In the genomic region with DNA sequence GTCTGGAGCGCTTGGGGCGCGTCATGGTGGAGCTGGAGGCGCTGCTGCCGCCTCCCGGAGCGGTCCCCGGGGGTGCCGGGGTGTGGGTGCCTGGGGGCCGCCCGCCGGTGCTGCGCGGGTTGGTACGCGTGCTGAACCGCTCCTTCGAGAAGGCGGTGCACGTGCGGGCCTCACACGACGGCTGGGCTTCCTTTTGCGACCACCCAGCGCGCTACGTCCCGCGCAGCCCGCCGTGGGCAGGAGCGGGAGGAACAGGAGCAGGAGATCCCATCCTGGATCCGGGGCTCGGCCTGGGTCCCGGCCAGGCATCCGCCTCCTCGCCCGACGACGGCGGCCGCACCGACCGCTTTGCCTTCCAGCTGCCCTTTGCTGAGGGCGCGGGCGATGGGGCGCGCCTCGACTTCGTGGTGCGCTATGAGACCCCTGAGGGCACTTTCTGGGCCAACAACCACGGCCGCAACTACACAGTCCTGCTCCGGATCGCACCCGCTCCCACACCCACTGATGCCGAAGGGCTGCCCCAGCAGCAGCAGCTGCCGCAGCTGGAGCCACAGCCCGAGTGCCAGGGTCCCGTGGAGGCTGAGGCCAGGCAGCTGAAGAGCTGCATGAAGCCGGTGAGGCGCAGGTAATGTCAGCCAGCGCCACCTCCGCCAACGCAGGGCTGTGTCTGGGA, we compare ENCODE assay signal across 8 cellular contexts. TPM values are rescaled to one million over a fixed set of nuclear protein-coding genes. Genes with fewer than 3 reads are reported as not detected.
DNase-seq lines count a peak whose midpoint lies in the region; ATAC-seq, FAIRE-seq and TF ChIP-seq lines count a peak whose summit lies in the region.

No MANE protein-coding gene starts in this region.

- WGBS in GM12878 (ENCODE audit: insufficient coverage, insufficient replicate concordance, low lambda C conversion rate, missing lambda C conversion rate) = 87% methylated on average over 22 of the region's 66 CpGs
- WGBS in tibial nerve, 2 donors = 59% methylated on average over 53 of the region's 66 CpGs; no CpG with 5 or more reads in 1 of the 2 donors

- H3K9ac ChIP-seq in GM12878 (ENCODE audit: control insufficient read depth, insufficient read depth, low read length) = peak overlapping the region; percentile 75

- TF ChIP-seq POLR2A in GM12878 (IDR thresholded peaks at IDR 0.05; ENCODE audit: low read depth, low read length) (no peak), tibial nerve (IDR thresholded peaks at IDR 0.05) (no peak)

- H3K4me2 ChIP-seq in GM12878 (ENCODE audit: control insufficient read depth, insufficient read depth) = peak overlapping the region; percentile 96

- no peak for TF ChIP-seq RAD21 in GM12878 (IDR thresholded peaks at IDR 0.05; ENCODE audit: insufficient read depth, low read depth, low read length)

- peaks cover 15% of the 10 kb centered on the region for H3K79me2 ChIP-seq in GM12878 (ENCODE audit: control insufficient read depth, insufficient read depth, low read length)

- TF ChIP-seq EP300 in GM12878 (IDR thresholded peaks at IDR 0.05; ENCODE audit: borderline replicate concordance in 1 of 2, control insufficient read depth in 1 of 2, low read depth in 2 of 2, low read length in 2 of 2) (no peak), tibial nerve (IDR thresholded peaks at IDR 0.05) (no peak)

- H2AFZ ChIP-seq in GM12878 (ENCODE audit: control insufficient read depth, low read depth, low read length) = no peak overlapping the region

- CTCF ChIA-PET in activated CD8-positive, alpha-beta memory T cell treated with anti-CD3 and anti-CD28 coated beads, Interleukin-2, amount 10 ng/mL, durations not matched to agents 7 days and 5 days (lab: Charles Lee) = interaction anchor here (2.6 kb wide), 1 partner anchor 11 kb away, joined by 5 read pairs; no protein-coding TSS in a partner anchor
- CTCF ChIA-PET in GM12878 (lab: Yijun Ruan, JAX) = no interaction called here

- no peaks in the 10 kb centered on the region for H4K20me1 ChIP-seq in GM12878 (ENCODE audit: control insufficient read depth, insufficient read depth)

- no peak for DNase-seq in activated CD8-positive, alpha-beta memory T cell treated with anti-CD3 and anti-CD28 coated beads, Interleukin-2, amount 10 ng/mL, durations not matched to agents 7 days and 5 days
- no peak for DNase-seq in activated CD8-positive, alpha-beta memory T cell treated with anti-CD3 and anti-CD28 coated beads, Interleukin-2, amount 50 U/mL, for 4 hours
- DNase-seq in GM12878 (ENCODE audit: low read depth, low spot score) (no peak), lower lobe of right lung (no peak), tibial nerve (ENCODE audit: low spot score in 2 of 2) (no peak), NCI-H2196 treated with DMSO at 0.1 percent for 48 hours (lab: John Stamatoyannopoulos, UW; ENCODE audit: unreplicated experiment) (no peak), HuH-7 (ENCODE audit: low spot score) (no peak), Ammon's horn (ENCODE audit: low spot score) (no peak)

- peak overlapping the region; percentile 80 for H3K4me3 Mint-ChIP-seq in activated CD8-positive, alpha-beta memory T cell treated with anti-CD3 and anti-CD28 coated beads, Interleukin-2, amount 10 ng/mL, durations not matched to agents 7 days and 5 days

- POLR2A ChIA-PET in GM12878 (lab: Charles Lee) = interaction anchor here (1.4 kb wide), 1 partner anchor 191 kb away, joined by 5 read pairs; a partner anchor contains a TSS

- peaks cover 29% of the 10 kb centered on the region for H3K36me3 Mint-ChIP-seq in activated CD8-positive, alpha-beta memory T cell treated with anti-CD3 and anti-CD28 coated beads, Interleukin-2, amount 10 ng/mL, durations not matched to agents 7 days and 5 days

- no peaks in the 10 kb centered on the region for H3K36me3 ChIP-seq in GM12878 (ENCODE audit: control insufficient read depth in 2 of 2, insufficient read depth in 2 of 2, low read length in 1 of 2)
- no peaks in the 10 kb centered on the region for H3K36me3 ChIP-seq in lower lobe of right lung
- no peaks in the 10 kb centered on the region for H3K36me3 ChIP-seq in tibial nerve

- RAD21 ChIA-PET in GM12878 (lab: Charles Lee; ENCODE audit: unreplicated experiment) = no interaction called here

- no peaks in the 10 kb centered on the region for H3K9me3 Mint-ChIP-seq in activated CD8-positive, alpha-beta memory T cell treated with anti-CD3 and anti-CD28 coated beads, Interleukin-2, amount 10 ng/mL, durations not matched to agents 7 days and 5 days (ENCODE audit: low read depth)

- peak overlapping the region; percentile 91 for H3K27ac ChIP-seq in GM12878 (ENCODE audit: control insufficient read depth, insufficient read depth)
- H3K27ac ChIP-seq in lower lobe of right lung = peak overlapping the region; percentile 93
- H3K27ac ChIP-seq in tibial nerve = peak overlapping the region; percentile 89 to 98 (median 96)

- peaks cover 64% of the 10 kb centered on the region for H3K4me1 Mint-ChIP-seq in activated CD8-positive, alpha-beta memory T cell treated with anti-CD3 and anti-CD28 coated beads, Interleukin-2, amount 10 ng/mL, durations not matched to agents 7 days and 5 days

- H3K27me3 Mint-ChIP-seq in activated CD8-positive, alpha-beta memory T cell treated with anti-CD3 and anti-CD28 coated beads, Interleukin-2, amount 10 ng/mL, durations not matched to agents 7 days and 5 days = no peaks in the 10 kb centered on the region

- no peaks in the 10 kb centered on the region; the same call in 2 of the 3 replicates for H3K9me3 ChIP-seq in GM12878 (replicated peaks; ENCODE audit: control insufficient read depth, insufficient read depth, low read length)
- no peaks in the 10 kb centered on the region for H3K9me3 ChIP-seq in lower lobe of right lung
- H3K9me3 ChIP-seq in tibial nerve = no peaks in the 10 kb centered on the region

- FAIRE-seq in GM12878 (lab: Jason Lieb, UNC) = no peak

- SMC1A ChIA-PET in GM12878 (lab: Charles Lee; ENCODE audit: uncharacterized antibody, unreplicated experiment) = interaction anchor here (2.8 kb wide), 1 partner anchor 80 kb away, joined by 14 read pairs; no protein-coding TSS in a partner anchor

- H3K27ac Mint-ChIP-seq in activated CD8-positive, alpha-beta memory T cell treated with anti-CD3 and anti-CD28 coated beads, Interleukin-2, amount 10 ng/mL, durations not matched to agents 7 days and 5 days = peak overlapping the region; percentile 95

- peaks cover 4% of the 10 kb centered on the region; the same call in 1 of the 2 replicates for H3K4me1 ChIP-seq in GM12878 (ENCODE audit: control insufficient read depth, insufficient read depth, low read length)
- peaks cover 29% of the 10 kb centered on the region for H3K4me1 ChIP-seq in lower lobe of right lung
- peaks cover 0 to 45% (median 18%) of the 10 kb centered on the region in 4 donors for H3K4me1 ChIP-seq in tibial nerve

- H3K4me3 ChIP-seq in GM12878 (peak overlapping the region; percentile 55), lower lobe of right lung (peak overlapping the region; percentile 68), tibial nerve (peak overlapping the region; percentile 59 to 87 (median 72))

- in situ Hi-C loops in GM12878 (cut with MboI) = no loop called here

- BruUV-seq in GM12878 (replicated peaks; lab: Mats Ljungman, UMichigan) = no TSS peak

- TF ChIP-seq CTCF in GM12878 (IDR thresholded peaks at IDR 0.05 in 2 of 3, conservative IDR thresholded peaks at IDR 0.05 in 1 of 3; ENCODE audit: control insufficient read depth in 2 of 3, extremely low read depth in 1 of 3, insufficient read depth in 1 of 3, low read depth in 3 of 3, low read length in 3 of 3) = no peak
- TF ChIP-seq CTCF in lower lobe of right lung (IDR thresholded peaks at IDR 0.05) = no peak
- TF ChIP-seq CTCF in tibial nerve (IDR thresholded peaks at IDR 0.05) = no peak

- ATAC-seq in activated CD8-positive, alpha-beta memory T cell treated with anti-CD3 and anti-CD28 coated beads, Interleukin-2, amount 10 ng/mL, durations not matched to agents 7 days and 5 days = no peak
- no peak for ATAC-seq in GM12878
- ATAC-seq in lower lobe of right lung = no peak

- H3K27me3 ChIP-seq in GM12878 (replicated peaks in 1 of 2; ENCODE audit: control insufficient read depth in 2 of 2, insufficient read depth in 2 of 2, low read length in 1 of 2) = no peaks in the 10 kb centered on the region
- H3K27me3 ChIP-seq in lower lobe of right lung (ENCODE audit: low read depth) = no peaks in the 10 kb centered on the region
- H3K27me3 ChIP-seq in tibial nerve = no peaks in the 10 kb centered on the region

- intact Hi-C loops in GM12878 (cut with micrococcal nuclease; ENCODE audit: unreplicated experiment) (no loop called here), lower lobe of right lung (cut with DNase I) (no loop called here)

RNA-seq across cellular contexts. Expression of a gene that starts 0.8 kb away (rescaled TPM):
- 10 to 100 TPM; 13.9 to 14.4 TPM for total RNA-seq in activated CD8-positive, alpha-beta memory T cell treated with anti-CD3 and anti-CD28 coated beads, Interleukin-2, amount 10 ng/mL, durations not matched to agents 7 days and 5 days
- total RNA-seq in GM12878 (2013; cell fraction: nucleolus; rRNA removed) = 1.9 and 2.4 TPM in 2 replicates
- total RNA-seq in GM12878 (2014; rRNA removed) (2.2 and 2.4 TPM in 2 replicates), GM12878 (2014; rRNA removed; fragmentation: Illumina TruSeq; extraction: Trizol) (1.0 and 1.3 TPM in 2 replicates), GM12878 (2021) (3.3 and 5.7 TPM in 2 replicates), lower lobe of right lung (5.5 TPM), tibial nerve (10 to 100 TPM; 20.9 to 36.9 (median 27.1) TPM)
- polyA plus RNA-seq in GM12878 (2011; ENCODE audit: low read depth) = 2.2 TPM
- polyA plus RNA-seq in GM12878 (2011; rRNA removed) (0.13 and 0.53 TPM in 2 replicates), GM12878 (2014; fragmentation: Illumina TruSeq; extraction: Trizol) (0.70 and 0.97 TPM in 2 replicates), GM12878 (2014; fragmentation: Nextera tagmentation; extraction: Ambion mirVana) (under 1 TPM; 0.18 to 0.26 TPM), GM12878 (2014; rRNA removed) (4.4 and 4.8 TPM in 2 replicates), GM12878 (2016; fragmentation: Nextera tagmentation; extraction: Ambion mirVana) (1 to 10 TPM in 1 of 2 experiments, under 1 TPM in 1; 0.76 to 3.4 TPM)
- 0.40 and 0.64 TPM in 2 replicates for polyA plus RNA-seq in GM12878 (2011; cell fraction: cytosol; rRNA removed)
- polyA plus RNA-seq in GM12878 (2011; cell fraction: nucleus; rRNA removed) = 1.5 and 2.0 TPM in 2 replicates
- polyA plus RNA-seq in GM12878 (2012) = 1.3 and 1.4 TPM in 2 replicates
- polyA minus RNA-seq in GM12878 (2011; rRNA and poly(A)+ RNA removed) = 0.51 and 0.72 TPM in 2 replicates
- 0.52 and 1.2 TPM in 2 replicates for polyA minus RNA-seq in GM12878 (2011; cell fraction: cytosol; rRNA and poly(A)+ RNA removed)
- 2.1 and 3.6 TPM in 2 replicates for polyA minus RNA-seq in GM12878 (2011; cell fraction: nucleus; rRNA and poly(A)+ RNA removed)

RNA-seq across cellular contexts. Expression of a gene that starts 5.9 kb away (rescaled TPM):
- total RNA-seq in activated CD8-positive, alpha-beta memory T cell treated with anti-CD3 and anti-CD28 coated beads, Interleukin-2, amount 10 ng/mL, durations not matched to agents 7 days and 5 days = 10 to 100 TPM; 26.8 to 82.1 TPM
- not detected in 2 replicates for total RNA-seq in GM12878 (2013; cell fraction: nucleolus; rRNA removed)
- total RNA-seq in GM12878 (2014; rRNA removed) (not detected in 2 replicates), GM12878 (2014; rRNA removed; fragmentation: Illumina TruSeq; extraction: Trizol) (0.04 TPM in 1 of 2 replicates, not detected in the other), GM12878 (2021) (0.21 and 0.24 TPM in 2 replicates), lower lobe of right lung (not detected), tibial nerve (under 1 TPM in 2 of 4 donors, not detected in 2; 0.20 to 0.42 TPM)
- 0.17 TPM for polyA plus RNA-seq in GM12878 (2011; ENCODE audit: low read depth)
- polyA plus RNA-seq in GM12878 (2011; rRNA removed) (0.08 TPM in 1 of 2 replicates, not detected in the other), GM12878 (2014; fragmentation: Illumina TruSeq; extraction: Trizol) (0.06 and 0.10 TPM in 2 replicates), GM12878 (2014; fragmentation: Nextera tagmentation; extraction: Ambion mirVana) (under 1 TPM in 1 of 2 experiments, not detected in 1; 0.02 TPM), GM12878 (2014; rRNA removed) (0.09 and 0.13 TPM in 2 replicates), GM12878 (2016; fragmentation: Nextera tagmentation; extraction: Ambion mirVana) (under 1 TPM in 1 of 2 experiments, not detected in 1; 0.09 TPM)
- polyA plus RNA-seq in GM12878 (2011; cell fraction: cytosol; rRNA removed) = 0.15 and 0.19 TPM in 2 replicates
- 0.13 and 0.22 TPM in 2 replicates for polyA plus RNA-seq in GM12878 (2011; cell fraction: nucleus; rRNA removed)
- 0.21 and 0.61 TPM in 2 replicates for polyA plus RNA-seq in GM12878 (2012)
- 0.10 TPM in 1 of 2 replicates, not detected in the other for polyA minus RNA-seq in GM12878 (2011; rRNA and poly(A)+ RNA removed)
- not detected in 2 replicates for polyA minus RNA-seq in GM12878 (2011; cell fraction: cytosol; rRNA and poly(A)+ RNA removed)
- not detected in 2 replicates for polyA minus RNA-seq in GM12878 (2011; cell fraction: nucleus; rRNA and poly(A)+ RNA removed)

RNA-seq across cellular contexts. Expression of a gene that starts 33.1 kb away (rescaled TPM):
- total RNA-seq in activated CD8-positive, alpha-beta memory T cell treated with anti-CD3 and anti-CD28 coated beads, Interleukin-2, amount 10 ng/mL, durations not matched to agents 7 days and 5 days = not detected
- total RNA-seq in GM12878 (2013; cell fraction: nucleolus; rRNA removed) = not detected in 2 replicates
- total RNA-seq in GM12878 (2014; rRNA removed) (not detected in 2 replicates), GM12878 (2014; rRNA removed; fragmentation: Illumina TruSeq; extraction: Trizol) (not detected in 2 replicates), GM12878 (2021) (not detected in 2 replicates), lower lobe of right lung (not detected), tibial nerve (not detected)
- polyA plus RNA-seq in GM12878 (2011; ENCODE audit: low read depth) = not detected
- polyA plus RNA-seq in GM12878 (2011; rRNA removed) (not detected in 2 replicates), GM12878 (2014; fragmentation: Illumina TruSeq; extraction: Trizol) (not detected in 2 replicates), GM12878 (2014; fragmentation: Nextera tagmentation; extraction: Ambion mirVana) (not detected), GM12878 (2014; rRNA removed) (not detected in 2 replicates), GM12878 (2016; fragmentation: Nextera tagmentation; extraction: Ambion mirVana) (not detected)
- not detected in 2 replicates for polyA plus RNA-seq in GM12878 (2011; cell fraction: cytosol; rRNA removed)
- polyA plus RNA-seq in GM12878 (2011; cell fraction: nucleus; rRNA removed) = not detected in 2 replicates
- not detected in 2 replicates for polyA plus RNA-seq in GM12878 (2012)
- polyA minus RNA-seq in GM12878 (2011; rRNA and poly(A)+ RNA removed) = not detected in 2 replicates
- not detected in 2 replicates for polyA minus RNA-seq in GM12878 (2011; cell fraction: cytosol; rRNA and poly(A)+ RNA removed)
- polyA minus RNA-seq in GM12878 (2011; cell fraction: nucleus; rRNA and poly(A)+ RNA removed) = not detected in 2 replicates

RNA-seq across cellular contexts. Expression of a gene that starts 35.1 kb away (rescaled TPM):
- total RNA-seq in activated CD8-positive, alpha-beta memory T cell treated with anti-CD3 and anti-CD28 coated beads, Interleukin-2, amount 10 ng/mL, durations not matched to agents 7 days and 5 days = 10 to 100 TPM; 24.6 to 29.9 TPM
- total RNA-seq in GM12878 (2013; cell fraction: nucleolus; rRNA removed) = 10.7 and 13.9 TPM in 2 replicates
- 14.5 and 16.8 TPM in 2 replicates for total RNA-seq in GM12878 (2014; rRNA removed)
- total RNA-seq in GM12878 (2014; rRNA removed; fragmentation: Illumina TruSeq; extraction: Trizol) = 5.1 and 5.2 TPM in 2 replicates
- total RNA-seq in GM12878 (2021) = 23.6 and 24.6 TPM in 2 replicates
- polyA plus RNA-seq in GM12878 (2011; ENCODE audit: low read depth) = 6.6 TPM
- 4.4 and 13.9 TPM in 2 replicates for polyA plus RNA-seq in GM12878 (2011; rRNA removed)
- 15.9 and 18.7 TPM in 2 replicates for polyA plus RNA-seq in GM12878 (2011; cell fraction: cytosol; rRNA removed)
- 53.6 and 54.0 TPM in 2 replicates for polyA plus RNA-seq in GM12878 (2011; cell fraction: nucleus; rRNA removed)
- polyA plus RNA-seq in GM12878 (2012) = 13.8 and 18.2 TPM in 2 replicates
- polyA plus RNA-seq in GM12878 (2014; fragmentation: Illumina TruSeq; extraction: Trizol) = 1.8 and 5.0 TPM in 2 replicates
- polyA plus RNA-seq in GM12878 (2014; fragmentation: Nextera tagmentation; extraction: Ambion mirVana) = 1 to 10 TPM in 1 of 2 experiments, under 1 TPM in 1; 0.34 to 1.6 TPM
- polyA plus RNA-seq in GM12878 (2014; rRNA removed) = 15.1 and 18.6 TPM in 2 replicates
- polyA plus RNA-seq in GM12878 (2016; fragmentation: Nextera tagmentation; extraction: Ambion mirVana) = 10 to 100 TPM; 16.1 to 18.2 TPM
- polyA minus RNA-seq in GM12878 (2011; rRNA and poly(A)+ RNA removed) = 16.1 and 21.9 TPM in 2 replicates
- 11.6 and 14.0 TPM in 2 replicates for polyA minus RNA-seq in GM12878 (2011; cell fraction: cytosol; rRNA and poly(A)+ RNA removed)
- polyA minus RNA-seq in GM12878 (2011; cell fraction: nucleus; rRNA and poly(A)+ RNA removed) = 8.8 and 11.3 TPM in 2 replicates
- total RNA-seq in lower lobe of right lung = 19.8 TPM
- total RNA-seq in tibial nerve = 10 to 100 TPM; 10.5 to 20.7 (median 12.0) TPM

RNA-seq across cellular contexts. Expression of a gene that starts 37.2 kb away (rescaled TPM):
- 1 to 10 TPM in 1 of 2 experiments, under 1 TPM in 1; 0.19 to 1.3 TPM for total RNA-seq in activated CD8-positive, alpha-beta memory T cell treated with anti-CD3 and anti-CD28 coated beads, Interleukin-2, amount 10 ng/mL, durations not matched to agents 7 days and 5 days
- total RNA-seq in GM12878 (2013; cell fraction: nucleolus; rRNA removed) = 0.92 and 1.6 TPM in 2 replicates
- total RNA-seq in GM12878 (2014; rRNA removed) (not detected in 2 replicates), GM12878 (2014; rRNA removed; fragmentation: Illumina TruSeq; extraction: Trizol) (not detected in 2 replicates), GM12878 (2021) (0.05 TPM in 2 replicates), lower lobe of right lung (1.4 TPM), tibial nerve (1 to 10 TPM in 1 of 4 donors, under 1 TPM in 3; under 0.01 to 1.0 (median 0.40) TPM)
- 0.43 TPM for polyA plus RNA-seq in GM12878 (2011; ENCODE audit: low read depth)
- polyA plus RNA-seq in GM12878 (2011; rRNA removed) (0.03 and 0.19 TPM in 2 replicates), GM12878 (2014; fragmentation: Illumina TruSeq; extraction: Trizol) (0.01 TPM in 1 of 2 replicates, not detected in the other), GM12878 (2014; fragmentation: Nextera tagmentation; extraction: Ambion mirVana) (not detected), GM12878 (2014; rRNA removed) (0.04 and 0.13 TPM in 2 replicates), GM12878 (2016; fragmentation: Nextera tagmentation; extraction: Ambion mirVana) (under 1 TPM in 1 of 2 experiments, not detected in 1; 0.32 TPM)
- polyA plus RNA-seq in GM12878 (2011; cell fraction: cytosol; rRNA removed) = 0.06 and 0.08 TPM in 2 replicates
- polyA plus RNA-seq in GM12878 (2011; cell fraction: nucleus; rRNA removed) = 0.86 and 1.4 TPM in 2 replicates
- polyA plus RNA-seq in GM12878 (2012) = 0.18 and 0.27 TPM in 2 replicates
- polyA minus RNA-seq in GM12878 (2011; rRNA and poly(A)+ RNA removed) = 0.10 and 0.29 TPM in 2 replicates
- polyA minus RNA-seq in GM12878 (2011; cell fraction: cytosol; rRNA and poly(A)+ RNA removed) = not detected in 2 replicates
- 0.24 TPM in 1 of 2 replicates, not detected in the other for polyA minus RNA-seq in GM12878 (2011; cell fraction: nucleus; rRNA and poly(A)+ RNA removed)

Comparison
In these comparisons a context has a peak if more than half of its experiments do, and no peak if none do; other contexts are left out.
1. RNA of a gene that starts 5.9 kb away (total RNA-seq): 26.8 to 82.1 TPM in activated CD8-positive, alpha-beta memory T cell treated with anti-CD3 and anti-CD28 coated beads, Interleukin-2, amount 10 ng/mL, durations not matched to agents 7 days and 5 days; 0.20 to 0.42 TPM in tibial nerve, not detected in lower lobe of right lung (single experiment) and 0.04 to 0.24 TPM in GM12878; every median in the first group is over 10 times any median in the second.
2. Peak in every context shown above with its lines, with median percentiles within 50 percentile points of each other: H3K27ac ChIP-seq and H3K4me3 ChIP-seq.